29 cellular contexts compared by ENCODE assay signal in genomic region chr2:102553601-102554000, GRCh38.
"Had no signal": no experiment of that assay in that cellular context is flagged by ENCODE, and none has a peak within 500 bp of the region (broad histone marks: within the 10 kb centered on the region; RNA-seq: fewer than 3 reads in every experiment).

No MANE protein-coding gene starts in this region.

- H3K4me3 ChIP-seq: left lung, lower lobe of right lung, neural progenitor cell, ovary, right atrium auricular region, right lobe of liver, smooth muscle cell, stomach, testis, thyroid gland, transverse colon, upper lobe of left lung, vagina had no signal

- H3K9me3 ChIP-seq: ovary, right lobe of liver, testis, thyroid gland, vagina had no signal

- H3K36me3 ChIP-seq: left lung, lower lobe of right lung, neural progenitor cell, neutrophil, ovary, right atrium auricular region, right lobe of liver, stomach, thyroid gland, transverse colon, upper lobe of left lung, vagina had no signal

- H3K27me3 ChIP-seq: left lung, neural progenitor cell, ovary, right atrium auricular region, right lobe of liver, stomach, testis, thyroid gland, transverse colon, upper lobe of left lung, vagina had no signal

- H3K4me2 ChIP-seq: neural progenitor cell, smooth muscle cell had no signal

- H3K9ac ChIP-seq: neural progenitor cell had no signal

- H3K4me1 ChIP-seq: left lung, lower lobe of right lung, neural progenitor cell, right atrium auricular region, right lobe of liver, stomach, testis, thyroid gland, transverse colon, upper lobe of left lung, vagina had no signal

- H3K27ac ChIP-seq: left lung, lower lobe of right lung, neural progenitor cell, neutrophil, ovary, right atrium auricular region, right lobe of liver, stomach, testis, thyroid gland, transverse colon, upper lobe of left lung, vagina had no signal

- DNase-seq: hypothalamus; immature natural killer cell; kidney; left colon; left lung; lower lobe of right lung; mesendoderm; naive B cell; natural killer cell; nephron progenitor cell; occipital lobe; ovary; right lobe of liver; stimulated activated CD4-positive, alpha-beta T cell treated with anti-CD3 and anti-CD28 coated beads, Interleukin-1b, Interleukin-23, amount 100 ng/mL, for 48 hours; stimulated activated CD4-positive, alpha-beta T cell treated with anti-CD3 and anti-CD28 coated beads, Interleukin-2, amount 100 ng/mL, for 48 hours; stimulated activated CD4-positive, alpha-beta T cell treated with anti-CD3 and anti-CD28 coated beads, Interleukin-4, amount 100 ng/mL, for 4 hours; stimulated activated CD8-positive, alpha-beta memory T cell treated with anti-CD3 and anti-CD28 coated beads, Interleukin-4, amount 100 ng/mL, for 48 hours; stimulated activated naive B cell treated with anti-CD40 and anti-IgM and Interleukin-4, amounts not matched to agents 10 μg/mL and 1 μg/mL and 100 μg/mL, for 72 hours; stimulated activated naive CD8-positive, alpha-beta T cell treated with anti-CD3 and anti-CD28 coated beads, Interleukin-15, Interleukin-2, amounts not matched to agents 100 U/mL and 50 U/mL, for 24 hours; stomach; testis; thyroid gland; transverse colon; upper lobe of left lung had no signal
